ENCODE assay signal across 20 cellular contexts in the genomic region with DNA sequence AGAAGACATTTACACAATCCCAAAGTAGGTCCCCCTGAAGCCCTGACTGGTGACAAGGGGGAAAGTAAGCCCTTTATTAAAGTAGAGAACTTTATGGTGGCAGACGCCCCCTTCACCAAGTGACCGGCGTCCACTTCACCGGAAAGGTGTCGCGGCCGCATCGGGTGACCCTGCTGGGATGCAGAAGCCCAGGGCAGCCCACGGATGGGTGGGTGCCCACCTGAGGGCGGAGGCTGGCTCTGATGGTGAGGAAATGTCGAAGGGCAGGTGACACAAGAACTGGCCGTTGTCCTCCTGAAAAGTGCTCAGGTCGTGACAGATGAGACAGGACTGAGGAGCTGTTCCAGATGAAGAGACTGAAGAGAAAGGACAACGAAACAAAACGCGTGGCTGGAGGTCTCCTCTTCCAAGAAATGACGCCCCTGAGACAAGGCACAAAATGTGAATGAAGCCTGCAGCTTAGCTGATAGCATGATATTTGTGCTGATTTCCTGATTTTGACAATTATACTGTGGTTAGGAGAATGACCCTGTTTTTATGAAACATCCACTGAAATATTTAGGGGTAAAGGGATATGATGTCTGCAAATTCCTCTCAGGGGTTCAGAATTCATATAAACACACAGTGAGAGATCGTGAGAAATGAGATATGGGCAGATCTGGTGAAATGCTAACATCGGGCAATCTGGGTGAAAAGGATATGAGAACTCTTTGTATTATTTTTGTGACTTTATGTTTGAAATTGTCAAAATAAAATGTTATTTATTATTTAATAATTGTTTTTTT.
DNase-seq lines count a peak whose midpoint lies in the region; ATAC-seq and TF ChIP-seq lines count a peak whose summit lies in the region.
"Had no signal": no experiment of that assay in that cellular context is flagged by ENCODE, and none has a peak within 500 bp of the region (broad histone marks: within the 10 kb centered on the region; RNA-seq: fewer than 3 reads in every experiment).

No MANE protein-coding gene starts in this region.

- no peak for DNase-seq in activated naive CD4-positive, alpha-beta T cell treated with anti-CD3 and anti-CD28 coated beads for 36 hours
- DNase-seq in amniotic epithelial cell (ENCODE audit: low read depth) (peak; percentile 17), fibroblast of lung (ENCODE audit: low read depth in 2 of 2) (peak; percentile 37 to 40), thyroid gland (no peak)
- no peak for DNase-seq in stimulated activated CD4-positive, alpha-beta T cell treated with anti-CD3 and anti-CD28 coated beads, Interleukin-4, amount 100 ng/mL, for 24 hours
- DNase-seq: 8988T; activated CD4-positive, alpha-beta T cell treated with anti-CD3 and anti-CD28 coated beads, Interleukin-2, amount 50 U/mL, for 48 hours; activated naive CD4-positive, alpha-beta T cell treated with anti-CD3 and anti-CD28 coated beads, Interleukin-2, amount 50 U/mL, for 16 hours; activated T-cell treated with anti-CD3 and anti-CD28 coated beads for 4 hours; esophagus squamous epithelium; heart right ventricle; NCI-H1436 treated with DMSO at 0.1 percent for 48 hours; NCI-H774; PC-3; stimulated activated naive CD8-positive, alpha-beta T cell treated with anti-CD3 and anti-CD28 coated beads, Interleukin-15, amount 100 ng/mL, for 72 hours had no signal

- no peaks in the 10 kb centered on the region for H4K20me1 ChIP-seq in fibroblast of lung (ENCODE audit: control insufficient read depth, extremely low read depth, insufficient read depth, low read length)
- H4K20me1 ChIP-seq: BLaER1 treated with 17β-estradiol and CSF1 and Interleukin-3, amounts not matched to agents 10 nM and 100 nM had no signal

- WGBS in thyroid gland, 2 donors, result 93 to 95% methylated on average over 19 of the region's 19 CpGs

- peak overlapping the region; percentile 24 for H3K27ac Mint-ChIP-seq in activated naive CD4-positive, alpha-beta T cell treated with anti-CD3 and anti-CD28 coated beads, Interleukin-2, amount 50 U/mL, for 24 hours
- no peak overlapping the region for H3K27ac Mint-ChIP-seq in activated naive CD4-positive, alpha-beta T cell treated with anti-CD3 and anti-CD28 coated beads for 36 hours

- TF ChIP-seq CTCF in fibroblast of lung (conservative IDR thresholded peaks at IDR 0.05 in 1 of 2, IDR thresholded peaks at IDR 0.05 in 1 of 2; ENCODE audit: low read depth in 1 of 2, low read length in 2 of 2), result no peak
- TF ChIP-seq CTCF in thyroid gland (IDR thresholded peaks at IDR 0.05), result no peak

- no peaks in the 10 kb centered on the region for H3K79me2 ChIP-seq in fibroblast of lung (ENCODE audit: control insufficient read depth, insufficient read depth, low read length)

- H3K4me3 ChIP-seq in fibroblast of lung (replicated peaks in 1 of 4; ENCODE audit: control extremely low read depth in 1 of 4, insufficient read depth in 1 of 4, low read depth in 3 of 4, low read length in 4 of 4) (no peak overlapping the region), thyroid gland (replicated peaks in 1 of 3) (no peak overlapping the region)
- H3K4me3 ChIP-seq: BLaER1 treated with 17β-estradiol and CSF1 and Interleukin-3, amounts not matched to agents 10 nM and 100 nM; esophagus squamous epithelium; HAP-1; heart right ventricle had no signal

- no peaks in the 10 kb centered on the region for H3K27me3 Mint-ChIP-seq in activated naive CD4-positive, alpha-beta T cell treated with anti-CD3 and anti-CD28 coated beads, Interleukin-2, amount 50 U/mL, for 24 hours
- H3K27me3 Mint-ChIP-seq in activated naive CD4-positive, alpha-beta T cell treated with anti-CD3 and anti-CD28 coated beads for 36 hours (ENCODE audit: low read depth), result no peaks in the 10 kb centered on the region
- H3K27me3 Mint-ChIP-seq: stimulated activated naive CD8-positive, alpha-beta T cell treated with anti-CD3 and anti-CD28 coated beads, Interleukin-15, amount 100 ng/mL, for 72 hours had no signal

- CTCF ChIA-PET in activated naive CD4-positive, alpha-beta T cell treated with anti-CD3 and anti-CD28 coated beads for 36 hours (lab: Charles Lee), result interaction anchor here (0.9 kb wide), 1 partner anchor 29 kb away, joined by 4 read pairs; no protein-coding TSS in a partner anchor

- H3K4me3 Mint-ChIP-seq in activated naive CD4-positive, alpha-beta T cell treated with anti-CD3 and anti-CD28 coated beads, Interleukin-2, amount 50 U/mL, for 24 hours, result no peak overlapping the region
- no peak overlapping the region for H3K4me3 Mint-ChIP-seq in activated naive CD4-positive, alpha-beta T cell treated with anti-CD3 and anti-CD28 coated beads for 36 hours
- H3K4me3 Mint-ChIP-seq: stimulated activated naive CD8-positive, alpha-beta T cell treated with anti-CD3 and anti-CD28 coated beads, Interleukin-15, amount 100 ng/mL, for 72 hours had no signal

- H3K36me3 ChIP-seq in fibroblast of lung (ENCODE audit: control insufficient read depth, insufficient read depth, low read length) (no peaks in the 10 kb centered on the region), thyroid gland (no peaks in the 10 kb centered on the region)
- H3K36me3 ChIP-seq: BLaER1 treated with 17β-estradiol and CSF1 and Interleukin-3, amounts not matched to agents 10 nM and 100 nM; esophagus squamous epithelium; HAP-1; heart right ventricle had no signal

- H3K4me2 ChIP-seq in fibroblast of lung (ENCODE audit: extremely low read depth, insufficient read depth, low read length), result no peak overlapping the region

- intact Hi-C loops in activated naive CD4-positive, alpha-beta T cell treated with anti-CD3 and anti-CD28 coated beads for 36 hours (cut with micrococcal nuclease), result no loop called here
- intact Hi-C loops in thyroid gland (cut with DNase I), result no loop called here

- H3K27ac ChIP-seq in fibroblast of lung (ENCODE audit: insufficient read depth, low read length), result no peak overlapping the region
- H3K27ac ChIP-seq in thyroid gland, result peak overlapping the region in 2 of 3 donors; percentile 74 to 91

- ATAC-seq in HG02642 (IDR thresholded peaks at IDR 0.05; ENCODE audit: poor library complexity, unreplicated experiment) (no peak), HG02981 (IDR thresholded peaks at IDR 0.05; ENCODE audit: unreplicated experiment) (no peak)
- ATAC-seq: stimulated activated naive CD8-positive, alpha-beta T cell treated with anti-CD3 and anti-CD28 coated beads, Interleukin-15, amount 100 ng/mL, for 72 hours had no signal

- H3K9me3 ChIP-seq in fibroblast of lung (ENCODE audit: control insufficient read depth, insufficient read depth, low read depth, low read length) (no peaks in the 10 kb centered on the region), thyroid gland (no peaks in the 10 kb centered on the region)
- H3K9me3 ChIP-seq: BLaER1 treated with 17β-estradiol and CSF1 and Interleukin-3, amounts not matched to agents 10 nM and 100 nM; esophagus squamous epithelium; HAP-1; heart right ventricle had no signal

- peaks cover 8% of the 10 kb centered on the region for H3K36me3 Mint-ChIP-seq in activated naive CD4-positive, alpha-beta T cell treated with anti-CD3 and anti-CD28 coated beads, Interleukin-2, amount 50 U/mL, for 24 hours
- no peaks in the 10 kb centered on the region for H3K36me3 Mint-ChIP-seq in activated naive CD4-positive, alpha-beta T cell treated with anti-CD3 and anti-CD28 coated beads for 36 hours (ENCODE audit: low read depth)

- no peak overlapping the region for H3K9ac ChIP-seq in fibroblast of lung (ENCODE audit: insufficient read depth, low read length)

- H3K4me1 ChIP-seq in fibroblast of lung (ENCODE audit: control insufficient read depth, extremely low read depth, insufficient read depth, low read length) (peaks cover 29% of the 10 kb centered on the region), thyroid gland (peaks cover 6 to 21% of the 10 kb centered on the region in 2 donors)

- H3K4me1 Mint-ChIP-seq in activated naive CD4-positive, alpha-beta T cell treated with anti-CD3 and anti-CD28 coated beads, Interleukin-2, amount 50 U/mL, for 24 hours, result peaks cover 20% of the 10 kb centered on the region
- peaks cover 18% of the 10 kb centered on the region for H3K4me1 Mint-ChIP-seq in activated naive CD4-positive, alpha-beta T cell treated with anti-CD3 and anti-CD28 coated beads for 36 hours (ENCODE audit: low read depth)

- TF ChIP-seq POLR2A in thyroid gland (IDR thresholded peaks at IDR 0.05), result no peak

- no peaks in the 10 kb centered on the region for H3K27me3 ChIP-seq in fibroblast of lung (ENCODE audit: control insufficient read depth, insufficient read depth, low read length)
- H3K27me3 ChIP-seq in thyroid gland, result no peaks in the 10 kb centered on the region
- H3K27me3 ChIP-seq: BLaER1 treated with 17β-estradiol and CSF1 and Interleukin-3, amounts not matched to agents 10 nM and 100 nM; esophagus squamous epithelium; heart right ventricle had no signal

- H3K9me3 Mint-ChIP-seq in activated naive CD4-positive, alpha-beta T cell treated with anti-CD3 and anti-CD28 coated beads, Interleukin-2, amount 50 U/mL, for 24 hours, result no peaks in the 10 kb centered on the region
- no peaks in the 10 kb centered on the region for H3K9me3 Mint-ChIP-seq in activated naive CD4-positive, alpha-beta T cell treated with anti-CD3 and anti-CD28 coated beads for 36 hours

- no peak overlapping the region for H2AFZ ChIP-seq in fibroblast of lung (ENCODE audit: low read length)

Comparison
In these comparisons a context has a peak if more than half of its experiments do, and no peak if none do; other contexts are left out.
1. DNase-seq: peak in amniotic epithelial cell (single experiment) and fibroblast of lung (2 of 2); none in activated naive CD4-positive, alpha-beta T cell treated with anti-CD3 and anti-CD28 coated beads for 36 hours (single experiment), thyroid gland (0 of 2) and stimulated activated CD4-positive, alpha-beta T cell treated with anti-CD3 and anti-CD28 coated beads, Interleukin-4, amount 100 ng/mL, for 24 hours (single experiment).